In genomic region chr10:79185796-79186374, GRCh38 we compare ENCODE assay signal across 11 cellular contexts.
DNase-seq lines count a peak whose midpoint lies in the region; ATAC-seq and TF ChIP-seq lines count a peak whose summit lies in the region.
"Had no signal": no experiment of that assay in that cellular context is flagged by ENCODE, and none has a peak within 500 bp of the region (broad histone marks: within the 10 kb centered on the region; RNA-seq: fewer than 3 reads in every experiment).

No MANE protein-coding gene starts in this region.

- in situ Hi-C loops in IMR-90 (cut with MboI; ENCODE audit: low sequenced_read_pairs) = loop anchor here (5.0 kb wide), 1 partner anchor 104 kb away; no protein-coding TSS in a partner anchor

- no TSS peak for BruUV-seq in IMR-90 (replicated peaks; lab: Mats Ljungman, UMichigan)

- H3K79me1 ChIP-seq in IMR-90 (ENCODE audit: low read depth in 1 of 2, low read length in 2 of 2) = peaks cover 64 to 98% of the 10 kb centered on the region in 2 experiments

- H3K14ac ChIP-seq in IMR-90 (replicated peaks; ENCODE audit: low read depth, low read length) = peak overlapping the region; percentile 56; the same call in 1 of the 2 replicates

- peaks cover 56% of the 10 kb centered on the region for H3K9me1 ChIP-seq in IMR-90 (ENCODE audit: insufficient read depth, low read length)

- H3K9ac ChIP-seq in IMR-90 (ENCODE audit: low read depth, low read length) = no peak overlapping the region
- H3K9ac ChIP-seq in colonic mucosa (ENCODE audit: low read depth in 2 of 2, low read length in 2 of 2) = peak overlapping the region in 1 of 2 donors; percentile 13

- no peak overlapping the region; the same call in 2 of the 3 replicates for H2BK15ac ChIP-seq in IMR-90 (ENCODE audit: low read depth, low read length)

- H3K36me3 Mint-ChIP-seq in mesothelial cell of epicardium = peaks cover 2% of the 10 kb centered on the region
- H3K36me3 Mint-ChIP-seq in CD14-positive monocyte = peaks cover 59 to 75% of the 10 kb centered on the region in 2 donors

- dilution Hi-C loops in IMR-90 (cut with HindIII; ENCODE audit: low sequenced_read_pairs, unreplicated experiment) = no loop called here

- H2BK5ac ChIP-seq in IMR-90 (ENCODE audit: low read depth, low read length, poor library complexity, severe bottlenecking) = peak overlapping the region; percentile 19

- H3K18ac ChIP-seq in IMR-90 (ENCODE audit: low read depth, low read length) = no peak overlapping the region

- H3K4me1 Mint-ChIP-seq in mesothelial cell of epicardium (peaks cover 71% of the 10 kb centered on the region), CD14-positive monocyte (peaks cover 38% of the 10 kb centered on the region)
- H3K4me1 Mint-ChIP-seq: central memory CD8-positive, alpha-beta T cell had no signal

- H3K36me3 ChIP-seq in IMR-90 (ENCODE audit: control insufficient read depth, insufficient read depth, low read length) = peaks cover 30% of the 10 kb centered on the region
- no peaks in the 10 kb centered on the region for H3K36me3 ChIP-seq in colonic mucosa

- DNase-seq in IMR-90 (no peak), colonic mucosa (no peak), mesothelial cell of epicardium (ENCODE audit: low spot score in 2 of 2, unreplicated experiment in 2 of 2) (no peak), substantia nigra (lab: John Stamatoyannopoulos, UW) (no peak), CD14-positive monocyte (ENCODE audit: low spot score) (no peak)
- DNase-seq in activated T-cell treated with anti-CD3 and anti-CD28 coated beads, Interleukin-2, amount 50 U/mL, for 1 hour = no peak
- DNase-seq: activated CD4-positive, CD25-positive, alpha-beta regulatory T cell had no signal

- H3K27ac Mint-ChIP-seq in mesothelial cell of epicardium (peak overlapping the region; percentile 66), CD14-positive monocyte (peak overlapping the region in 2 of 7 donors; percentile 25 to 42)
- H3K27ac Mint-ChIP-seq: activated T-helper 1 cell treated with anti-CD3 and anti-CD28 coated beads, Interleukin-12 subunit alpha, Interleukin-12 subunit beta, Interleukin-2, Interleukin-4 antibody, amounts not matched to agents 30 ng/mL and 10 ng/mL and 1 ng/mL, durations not matched to agents 14 hours and 24 hours and 36 hours had no signal

- H4K20me1 ChIP-seq in IMR-90 (ENCODE audit: insufficient read depth, low read length) = peaks cover 35% of the 10 kb centered on the region

- intact Hi-C loops in IMR-90 (cut with micrococcal nuclease) = no loop called here
- intact Hi-C loops in colonic mucosa (cut with DNase I) = no loop called here
- intact Hi-C loops in CD14-positive monocyte (cut with micrococcal nuclease) = loop anchor here in 1 of 2 donors (10.0 kb wide), 1 partner anchor 231 kb away; no protein-coding TSS in a partner anchor

- no peaks in the 10 kb centered on the region for H3K9me3 ChIP-seq in IMR-90 (ENCODE audit: control insufficient read depth, insufficient read depth, low read length)
- no peaks in the 10 kb centered on the region for H3K9me3 ChIP-seq in colonic mucosa

- H4K5ac ChIP-seq in IMR-90 (ENCODE audit: low read depth, low read length) = no peak overlapping the region

- peak overlapping the region; percentile 42; the same call in 1 of the 2 replicates for H3K23ac ChIP-seq in IMR-90 (ENCODE audit: low read depth, low read length)

- peak overlapping the region; percentile 71; the same call in 1 of the 2 replicates for H2AK5ac ChIP-seq in IMR-90 (ENCODE audit: low read depth, low read length)

- TF ChIP-seq CTCF in IMR-90 (conservative IDR thresholded peaks at IDR 0.05; ENCODE audit: low read depth, low read length) (no peak), colonic mucosa (IDR thresholded peaks at IDR 0.05) (no peak), mesothelial cell of epicardium (IDR thresholded peaks at IDR 0.05; ENCODE audit: unreplicated experiment) (no peak), CD14-positive monocyte (IDR thresholded peaks at IDR 0.05) (no peak)

- peak overlapping the region; percentile 8; the same call in 1 of the 2 replicates for H2BK20ac ChIP-seq in IMR-90 (ENCODE audit: low read depth, low read length)

- WGBS in IMR-90 (ENCODE audit: extremely low coverage in 2 of 2, insufficient read length in 1 of 2), 2 experiments = no CpG with 5 or more reads among the region's 7 CpGs

- peak overlapping the region; percentile 47; the same call in 1 of the 2 replicates for H2BK120ac ChIP-seq in IMR-90 (ENCODE audit: low read depth, low read length)

- H3K9me3 Mint-ChIP-seq in mesothelial cell of epicardium (no peaks in the 10 kb centered on the region), CD14-positive monocyte (no peaks in the 10 kb centered on the region)
- H3K9me3 Mint-ChIP-seq: activated T-helper 1 cell treated with anti-CD3 and anti-CD28 coated beads, Interleukin-12 subunit alpha, Interleukin-12 subunit beta, Interleukin-2, Interleukin-4 antibody, amounts not matched to agents 30 ng/mL and 10 ng/mL and 1 ng/mL, durations not matched to agents 14 hours and 24 hours and 36 hours; central memory CD8-positive, alpha-beta T cell had no signal

- POLR2A ChIA-PET in IMR-90 (lab: Charles Lee; ENCODE audit: unreplicated experiment) = no interaction called here

- peak overlapping the region; percentile 64 for H4K91ac ChIP-seq in IMR-90 (ENCODE audit: insufficient read depth, low read depth, low read length)

- CTCF ChIA-PET in IMR-90 (lab: Yijun Ruan, JAX) = no interaction called here

- no peak overlapping the region; the same call in 1 of the 2 replicates for H3K56ac ChIP-seq in IMR-90 (ENCODE audit: extremely low read depth, insufficient read depth, low read length)

- no peak for ATAC-seq in IMR-90 (ENCODE audit: low read depth)
- no peak for ATAC-seq in HG03025 (IDR thresholded peaks at IDR 0.05; ENCODE audit: low FRiP score, unreplicated experiment)
- ATAC-seq in GM18907 (IDR thresholded peaks at IDR 0.05; ENCODE audit: unreplicated experiment) = no peak

- peak overlapping the region; percentile 83 for H3K4ac ChIP-seq in IMR-90 (ENCODE audit: low read depth, low read length)

- H3K4me1 ChIP-seq in IMR-90 (ENCODE audit: control insufficient read depth, insufficient read depth, low read length) (peaks cover 54% of the 10 kb centered on the region), colonic mucosa (peaks cover 14% of the 10 kb centered on the region)

- H2AFZ ChIP-seq in IMR-90 (replicated peaks; ENCODE audit: low read length, poor library complexity) = no peak overlapping the region

- peak overlapping the region in 1 of 2 experiments; percentile 33; a peak in 1 of 4 replicates for H4K8ac ChIP-seq in IMR-90 (ENCODE audit: low read depth in 2 of 2, low read length in 2 of 2)

- no peak overlapping the region for H3K4me3 ChIP-seq in IMR-90 (ENCODE audit: insufficient read depth, low read depth, low read length)
- no peak overlapping the region for H3K4me3 ChIP-seq in colonic mucosa

- H3K27me3 Mint-ChIP-seq in mesothelial cell of epicardium (ENCODE audit: low read depth) (no peaks in the 10 kb centered on the region), CD14-positive monocyte (ENCODE audit: low read depth in 3 of 3) (peaks cover 0 to 4% (median 2%) of the 10 kb centered on the region in 3 donors)
- H3K27me3 Mint-ChIP-seq: central memory CD8-positive, alpha-beta T cell had no signal

- H3K4me3 Mint-ChIP-seq in mesothelial cell of epicardium = no peak overlapping the region
- no peak overlapping the region for H3K4me3 Mint-ChIP-seq in CD14-positive monocyte
- H3K4me3 Mint-ChIP-seq: activated T-helper 1 cell treated with anti-CD3 and anti-CD28 coated beads, Interleukin-12 subunit alpha, Interleukin-12 subunit beta, Interleukin-2, Interleukin-4 antibody, amounts not matched to agents 30 ng/mL and 10 ng/mL and 1 ng/mL, durations not matched to agents 14 hours and 24 hours and 36 hours; central memory CD8-positive, alpha-beta T cell had no signal

- H3K27me3 ChIP-seq in IMR-90 (ENCODE audit: control insufficient read depth, insufficient read depth, low read length) (no peaks in the 10 kb centered on the region), colonic mucosa (no peaks in the 10 kb centered on the region)

- peak overlapping the region; percentile 62 for H2AK9ac ChIP-seq in IMR-90 (replicated peaks; ENCODE audit: low read depth, low read length, poor library complexity)

- no peak for TF ChIP-seq POLR2A in IMR-90 (IDR thresholded peaks at IDR 0.05; ENCODE audit: low read depth, low read length)

- H3K27ac ChIP-seq in IMR-90 (ENCODE audit: insufficient read depth, low read length) (peak overlapping the region; percentile 40), colonic mucosa (peak overlapping the region; percentile 38), substantia nigra (ENCODE audit: low read depth, low read length, poor library complexity, severe bottlenecking) (peak overlapping the region; percentile 19)

- peak overlapping the region; percentile 9; the same call in 1 of the 2 replicates for H3K4me2 ChIP-seq in IMR-90 (ENCODE audit: low read depth, low read length)

- TF ChIP-seq RAD21 in IMR-90 (IDR thresholded peaks at IDR 0.05; ENCODE audit: low read length) = no peak

TF ChIP-seq in IMR-90, 13 proteins besides CTCF, POLR2A, EP300 and RAD21:
- TF ChIP-seq ELK1 (IDR thresholded peaks at IDR 0.05; ENCODE audit: borderline replicate concordance, low read depth, low read length) (no peak), SMC3 (IDR thresholded peaks at IDR 0.05; ENCODE audit: low read depth, low read length) (no peak), FOS (IDR thresholded peaks at IDR 0.05; ENCODE audit: low read depth, low read length) (no peak), MXI1 (IDR thresholded peaks at IDR 0.05; ENCODE audit: borderline replicate concordance, low read depth, low read length) (no peak), NFE2L2 (IDR thresholded peaks at IDR 0.05; ENCODE audit: low read depth, low read length) (no peak)
TF ChIP-seq in IMR-90: peak in this region for 0.
